8 cellular contexts compared by ENCODE assay signal in genomic region chr5:177516601-177517568, GRCh38. TPM values are rescaled to one million over a fixed set of nuclear protein-coding genes. Genes with fewer than 3 reads are reported as not detected.
A peak's percentile ranks its signal among the peaks of the same experiment; 100 is the strongest.
DNase-seq lines count a peak whose midpoint lies in the region; ATAC-seq, FAIRE-seq and TF ChIP-seq lines count a peak whose summit lies in the region.

Gene DDX41 (minus strand): TSS chr5:177516961. CDS start chr5:177516945, 16 bp downstream.

- no peaks in the 10 kb centered on the region for H3K27me3 ChIP-seq in keratinocyte (ENCODE audit: control insufficient read depth, extremely low read depth, insufficient read depth, low read length)

- peaks cover 15% of the 10 kb centered on the region for H3K4me1 ChIP-seq in keratinocyte (ENCODE audit: control insufficient read depth, extremely low read depth, insufficient read depth, low read length)

- peak within 1 kb of the TSS; percentile 88 for H3K4me2 ChIP-seq in keratinocyte (ENCODE audit: control insufficient read depth, extremely low read depth, insufficient read depth, low read depth, low read length)

- H3K27ac ChIP-seq in keratinocyte (ENCODE audit: control insufficient read depth, insufficient read depth, low read length): peak within 1 kb of the TSS; percentile 68

- ATAC-seq in GM19043 (IDR thresholded peaks at IDR 0.05; ENCODE audit: low read depth, unreplicated experiment) (peak; percentile 81), HG03378 (IDR thresholded peaks at IDR 0.05; ENCODE audit: unreplicated experiment) (peak; percentile 77)

- DNase-seq in Ammon's horn (ENCODE audit: low spot score) (peak; percentile 99), NCI-H510A treated with DMSO at 0.1 percent for 48 hours (lab: John Stamatoyannopoulos, UW) (peak; percentile 93), chondrocyte (ENCODE audit: low spot score) (no peak), keratinocyte (ENCODE audit: low read depth, low spot score) (peak; percentile 84)
- DNase-seq in activated CD4-positive, alpha-beta T cell treated with anti-CD3 and anti-CD28 coated beads for 24 hours (ENCODE audit: low read depth in 2 of 2): peak; percentile 91 to 93
- peak; percentile 88 to 91 for DNase-seq in stimulated activated CD4-positive, alpha-beta T cell treated with anti-CD3 and anti-CD28 coated beads, Interleukin-15, amount 100 ng/mL, for 1 hour (ENCODE audit: low read depth in 1 of 2, low spot score in 1 of 2)

- peaks cover 29% of the 10 kb centered on the region for H3K36me3 Mint-ChIP-seq in chondrocyte (ENCODE audit: low read depth)

- H3K9me3 Mint-ChIP-seq in chondrocyte (ENCODE audit: low read depth): no peaks in the 10 kb centered on the region

- no peaks in the 10 kb centered on the region for H3K9me3 ChIP-seq in keratinocyte (ENCODE audit: control insufficient read depth, low read depth, low read length)

- peaks cover 29% of the 10 kb centered on the region for H3K79me2 ChIP-seq in keratinocyte (ENCODE audit: control insufficient read depth, insufficient read depth, low read length)

- H3K4me1 Mint-ChIP-seq in chondrocyte (ENCODE audit: low read depth): peaks cover 40% of the 10 kb centered on the region

- H3K27me3 Mint-ChIP-seq in chondrocyte (ENCODE audit: low read depth): no peaks in the 10 kb centered on the region

- peak within 1 kb of the TSS; percentile 65 to 80 (median 77) for H3K4me3 ChIP-seq in keratinocyte (ENCODE audit: control insufficient read depth in 2 of 3, extremely low read depth in 1 of 3, insufficient read depth in 2 of 3, low read depth in 1 of 3, low read length in 3 of 3)

- H3K27ac Mint-ChIP-seq in chondrocyte (ENCODE audit: unreplicated experiment): peak within 1 kb of the TSS; percentile 92

- no peaks in the 10 kb centered on the region for H4K20me1 ChIP-seq in keratinocyte (ENCODE audit: control insufficient read depth, extremely low read depth, insufficient read depth, low read length)

- peak; percentile 93 for FAIRE-seq in keratinocyte (lab: Jason Lieb, UNC)

- peak; percentile 26 for TF ChIP-seq CTCF in chondrocyte (IDR thresholded peaks at IDR 0.05)
- no peak for TF ChIP-seq CTCF in keratinocyte (optimal IDR thresholded peaks at IDR 0.05 in 1 of 3, IDR thresholded peaks at IDR 0.05 in 1 of 3, conservative IDR thresholded peaks at IDR 0.05 in 1 of 3; ENCODE audit: extremely low read depth in 1 of 3, insufficient read depth in 2 of 3, low read length in 3 of 3)

- H3K36me3 ChIP-seq in keratinocyte (ENCODE audit: control insufficient read depth in 2 of 2, extremely low read depth in 1 of 2, insufficient read depth in 2 of 2, low read length in 2 of 2): peaks cover 32 to 44% of the 10 kb centered on the region in 2 experiments

- peak within 1 kb of the TSS; percentile 92 for H2AFZ ChIP-seq in keratinocyte (ENCODE audit: control insufficient read depth, low read length)

- H3K4me3 Mint-ChIP-seq in chondrocyte (ENCODE audit: unreplicated experiment): peak within 1 kb of the TSS; percentile 90

- dilution Hi-C loops in keratinocyte (cut with MboI; ENCODE audit: extremely low pct_ligation_motif_present, low sequenced_read_pairs): no loop called here

- H3K9ac ChIP-seq in keratinocyte (ENCODE audit: control insufficient read depth, extremely low read depth, insufficient read depth, low read length): peak within 1 kb of the TSS; percentile 85

- no peaks in the 10 kb centered on the region for H3K9me1 ChIP-seq in keratinocyte (ENCODE audit: control insufficient read depth, extremely low read depth, insufficient read depth, low read length)

RNA-seq across cellular contexts. Expression of gene DDX41, which starts in this region (rescaled TPM):
- 77.2 to 79.0 TPM (median 78.6 TPM) in 3 replicates for total RNA-seq in chondrocyte
- 71.3 to 95.8 TPM (median 81.7 TPM) in 3 replicates for polyA plus RNA-seq in keratinocyte
- polyA plus RNA-seq in keratinocyte (2011; ENCODE audit: low read depth): 49.8 TPM
- polyA plus RNA-seq in keratinocyte (2011; cell fraction: cytosol; rRNA removed): 52.7 and 109 TPM in 2 replicates
- 123 and 141 TPM in 2 replicates for polyA plus RNA-seq in keratinocyte (2011; cell fraction: nucleus; rRNA removed)
- 60.4 and 119 TPM in 2 replicates for polyA plus RNA-seq in keratinocyte (2012; ENCODE audit: low replicate concordance)
- 72.8 to 95.0 TPM (median 76.2 TPM) in 3 replicates for polyA minus RNA-seq in keratinocyte
- 368 TPM for polyA minus RNA-seq in keratinocyte (2011; cell fraction: cytosol; rRNA and poly(A)+ RNA removed)
- 66.2 and 69.3 TPM in 2 replicates for polyA minus RNA-seq in keratinocyte (2011; cell fraction: nucleus; rRNA and poly(A)+ RNA removed)
